13 cellular contexts compared by ENCODE assay signal in genomic region chr4:31108762-31109161, GRCh38.
A peak's percentile ranks its signal among the peaks of the same experiment; 100 is the strongest.
DNase-seq lines count a peak whose midpoint lies in the region; ATAC-seq and TF ChIP-seq lines count a peak whose summit lies in the region.
"Had no signal": no experiment of that assay in that cellular context is flagged by ENCODE, and none has a peak within 500 bp of the region (broad histone marks: within the 10 kb centered on the region; RNA-seq: fewer than 3 reads in every experiment).

No MANE protein-coding gene starts in this region.

- H3K9me2 ChIP-seq in GM23338 (ENCODE audit: insufficient read depth) (no peaks in the 10 kb centered on the region), HCT116 (ENCODE audit: insufficient read depth) (no peaks in the 10 kb centered on the region)

- CTCF ChIA-PET in HCT116 (lab: Charles Lee) = no interaction called here

- H3K4me1 ChIP-seq in GM23338 (ENCODE audit: insufficient read depth) = peaks cover 10% of the 10 kb centered on the region; the same call in 1 of the 2 replicates
- peaks cover 56 to 57% of the 10 kb centered on the region in 2 experiments for H3K4me1 ChIP-seq in HCT116 (ENCODE audit: control insufficient read depth in 1 of 2, insufficient read depth in 2 of 2, low read length in 2 of 2)
- H3K4me1 ChIP-seq in endodermal cell (ENCODE audit: control insufficient read depth, insufficient read depth, low read length) = no peaks in the 10 kb centered on the region
- no peaks in the 10 kb centered on the region for H3K4me1 ChIP-seq in neuronal stem cell (ENCODE audit: control insufficient read depth in 2 of 2, insufficient read depth in 1 of 2, low read depth in 1 of 2, low read length in 2 of 2)

- H3K4ac ChIP-seq in neuronal stem cell (ENCODE audit: low read length) = no peak overlapping the region

- H3F3A ChIP-seq in GM23338 (replicated peaks; ENCODE audit: low read depth) = no peaks in the 10 kb centered on the region

- no peak overlapping the region for H3K23ac ChIP-seq in neuronal stem cell (ENCODE audit: low read depth, low read length, poor library complexity)

- no peak for TF ChIP-seq RAD21 in HCT116 (IDR thresholded peaks at IDR 0.05; ENCODE audit: low read depth)

- H3K79me2 ChIP-seq in GM23338 (replicated peaks; ENCODE audit: insufficient read depth) (no peaks in the 10 kb centered on the region), HCT116 (ENCODE audit: insufficient read depth, low read length) (peaks cover 51% of the 10 kb centered on the region)

- peak overlapping the region; percentile 47 for H3K14ac ChIP-seq in neuronal stem cell (ENCODE audit: low read length)

- H3K4me3 Mint-ChIP-seq in GM23338 (no peak overlapping the region), endodermal cell (no peak overlapping the region), glutamatergic neuron (ENCODE audit: unreplicated experiment) (no peak overlapping the region)
- H3K4me3 Mint-ChIP-seq: B cell; CD4-positive, alpha-beta memory T cell had no signal

- no peak overlapping the region for H2BK120ac ChIP-seq in neuronal stem cell (ENCODE audit: low read depth, low read length)

- no peaks in the 10 kb centered on the region for H3K27me3 ChIP-seq in GM23338 (ENCODE audit: insufficient read depth)
- no peaks in the 10 kb centered on the region for H3K27me3 ChIP-seq in HCT116 (ENCODE audit: insufficient read depth, low read length)
- no peaks in the 10 kb centered on the region for H3K27me3 ChIP-seq in endodermal cell (ENCODE audit: control insufficient read depth, insufficient read depth, low read length, poor library complexity, severe bottlenecking)
- no peaks in the 10 kb centered on the region for H3K27me3 ChIP-seq in neuronal stem cell (ENCODE audit: control insufficient read depth in 3 of 3, insufficient read depth in 3 of 3, low read depth in 1 of 3, low read length in 3 of 3)

- H2BK12ac ChIP-seq in neuronal stem cell (ENCODE audit: low read length) = no peak overlapping the region

- DNase-seq in GM23338 (ENCODE audit: low spot score) = peak; percentile 25
- DNase-seq in HCT116 (ENCODE audit: low read depth, low spot score) = no peak
- peak; percentile 54 for DNase-seq in endodermal cell
- DNase-seq in neuronal stem cell (ENCODE audit: low spot score) = no peak
- DNase-seq in glomerular visceral epithelial cell (ENCODE audit: extremely low spot score) = no peak
- no peak for DNase-seq in glutamatergic neuron
- DNase-seq in activated T-cell treated with anti-CD3 and anti-CD28 coated beads, Interleukin-2, amount 50 U/mL, for 48 hours = no peak
- DNase-seq: CD4-positive, alpha-beta memory T cell; DMS79; GOT3 had no signal

- H3K4me2 ChIP-seq in GM23338 (no peak overlapping the region), HCT116 (ENCODE audit: low read length) (no peak overlapping the region), neuronal stem cell (ENCODE audit: insufficient read depth, low read length, poor library complexity, severe bottlenecking) (no peak overlapping the region)

- TF ChIP-seq CTCF in GM23338 (conservative IDR thresholded peaks at IDR 0.05; ENCODE audit: low read depth in 2 of 2) (no peak), HCT116 (IDR thresholded peaks at IDR 0.05 in 2 of 3, conservative IDR thresholded peaks at IDR 0.05 in 1 of 3; ENCODE audit: borderline replicate concordance in 1 of 3, insufficient read depth in 1 of 3, low read depth in 2 of 3, low read length in 2 of 3) (no peak), endodermal cell (conservative IDR thresholded peaks at IDR 0.05) (peak; percentile 49), glutamatergic neuron (IDR thresholded peaks at IDR 0.05; ENCODE audit: partially characterized antibody, unreplicated experiment) (no peak)

- H3K4me1 Mint-ChIP-seq in GM23338 (peaks cover 9% of the 10 kb centered on the region; the same call in 2 of the 3 replicates), endodermal cell (no peaks in the 10 kb centered on the region), glutamatergic neuron (ENCODE audit: low read depth, unreplicated experiment) (no peaks in the 10 kb centered on the region)
- H3K4me1 Mint-ChIP-seq: B cell; CD4-positive, alpha-beta memory T cell had no signal

- WGBS in endodermal cell (ENCODE audit: insufficient coverage in 1 of 2, insufficient read length in 1 of 2), 2 experiments = 94% methylated on average over 1 of the region's 1 CpG; no CpG with 5 or more reads in 1 of the 2 experiments
- no CpG with 5 or more reads among the region's 1 CpG for WGBS in neuronal stem cell (ENCODE audit: extremely low coverage in 2 of 2, insufficient read length in 2 of 2, insufficient replicate concordance in 1 of 2), 2 donors

- no peak overlapping the region for H2BK15ac ChIP-seq in neuronal stem cell (ENCODE audit: low read length)

- no peak overlapping the region for H2AK5ac ChIP-seq in neuronal stem cell (ENCODE audit: low read depth, low read length)

- H2BK5ac ChIP-seq in neuronal stem cell (ENCODE audit: low read length) = no peak overlapping the region

- no peaks in the 10 kb centered on the region for H3K36me3 Mint-ChIP-seq in GM23338 (ENCODE audit: low read depth)
- no peaks in the 10 kb centered on the region for H3K36me3 Mint-ChIP-seq in endodermal cell (ENCODE audit: low read depth)
- H3K36me3 Mint-ChIP-seq in glutamatergic neuron (ENCODE audit: unreplicated experiment) = no peaks in the 10 kb centered on the region
- H3K36me3 Mint-ChIP-seq: CD4-positive, alpha-beta memory T cell had no signal

- H3K9me3 ChIP-seq in HCT116 (ENCODE audit: control insufficient read depth in 1 of 2, insufficient read depth in 1 of 2, low read depth in 1 of 2, low read length in 2 of 2) (no peaks in the 10 kb centered on the region), endodermal cell (ENCODE audit: control insufficient read depth, low read length) (no peaks in the 10 kb centered on the region), neuronal stem cell (replicated peaks in 1 of 2; ENCODE audit: control insufficient read depth in 2 of 2, insufficient read depth in 1 of 2, low read depth in 1 of 2, low read length in 2 of 2) (no peaks in the 10 kb centered on the region)

- H3K9me3 Mint-ChIP-seq in GM23338 = no peaks in the 10 kb centered on the region
- H3K9me3 Mint-ChIP-seq in endodermal cell = no peaks in the 10 kb centered on the region
- no peaks in the 10 kb centered on the region for H3K9me3 Mint-ChIP-seq in glutamatergic neuron (ENCODE audit: unreplicated experiment)

- H3K27me3 Mint-ChIP-seq in GM23338 (ENCODE audit: insufficient read depth, low read depth, poor library complexity) = no peaks in the 10 kb centered on the region
- no peaks in the 10 kb centered on the region for H3K27me3 Mint-ChIP-seq in endodermal cell (ENCODE audit: insufficient read depth)
- no peaks in the 10 kb centered on the region for H3K27me3 Mint-ChIP-seq in glutamatergic neuron (ENCODE audit: unreplicated experiment)
- H3K27me3 Mint-ChIP-seq: B cell; CD4-positive, alpha-beta memory T cell had no signal

- RAD21 ChIA-PET in HCT116 (lab: Charles Lee; ENCODE audit: low non-redundant PET in 1 of 2, low total read pairs in 2 of 2, uncharacterized antibody in 2 of 2, unreplicated experiment in 2 of 2) = no interaction called here

- intact Hi-C loops in HCT116 (cut with micrococcal nuclease) = no loop called here

- no peak for TF ChIP-seq POLR2A in HCT116 (IDR thresholded peaks at IDR 0.05; ENCODE audit: borderline replicate concordance, extremely low read depth, insufficient read depth, insufficient read length)

- H3K36me3 ChIP-seq in GM23338 (ENCODE audit: insufficient read depth) = no peaks in the 10 kb centered on the region
- H3K36me3 ChIP-seq in HCT116 (ENCODE audit: control insufficient read depth in 1 of 2, insufficient read depth in 2 of 2, low read length in 2 of 2) = peaks cover 0 to 7% of the 10 kb centered on the region in 2 experiments; a peak in 1 of 4 replicates
- no peaks in the 10 kb centered on the region for H3K36me3 ChIP-seq in endodermal cell (ENCODE audit: control insufficient read depth, insufficient read depth, low read length)
- no peaks in the 10 kb centered on the region for H3K36me3 ChIP-seq in neuronal stem cell (replicated peaks in 1 of 2; ENCODE audit: control insufficient read depth in 2 of 2, insufficient read depth in 2 of 2, low read length in 2 of 2)

- no peak overlapping the region for H4K91ac ChIP-seq in neuronal stem cell (ENCODE audit: low read depth, low read length, poor library complexity)

- no peak overlapping the region for H4K8ac ChIP-seq in neuronal stem cell (ENCODE audit: low read depth, low read length)

- no peak overlapping the region for H3K4me3 ChIP-seq in GM23338
- H3K4me3 ChIP-seq in HCT116 (replicated peaks in 1 of 2; ENCODE audit: low read depth in 1 of 2, low read length in 2 of 2) = no peak overlapping the region
- H3K4me3 ChIP-seq in endodermal cell (ENCODE audit: low read length) = no peak overlapping the region
- no peak overlapping the region for H3K4me3 ChIP-seq in neuronal stem cell (ENCODE audit: low read length in 2 of 2)
- H3K4me3 ChIP-seq: GM12878 had no signal

- H3K27ac ChIP-seq in GM23338 (ENCODE audit: low read depth) (no peak overlapping the region), HCT116 (ENCODE audit: low read depth, low read length) (peak overlapping the region; percentile 90), endodermal cell (ENCODE audit: low read depth, low read length) (no peak overlapping the region), neuronal stem cell (replicated peaks; ENCODE audit: low read length) (no peak overlapping the region)
- H3K27ac ChIP-seq: C4-2B had no signal

- POLR2A ChIA-PET in HCT116 (lab: Charles Lee) = no interaction called here

- no peak overlapping the region for H3K18ac ChIP-seq in neuronal stem cell (ENCODE audit: low read length)

- H2AFZ ChIP-seq in GM23338 (no peak overlapping the region), HCT116 (ENCODE audit: low read depth, low read length, poor library complexity, severe bottlenecking) (no peak overlapping the region), neuronal stem cell (ENCODE audit: low read length) (no peak overlapping the region)

- no peaks in the 10 kb centered on the region for H4K20me1 ChIP-seq in GM23338 (replicated peaks; ENCODE audit: insufficient read depth)
- H4K20me1 ChIP-seq in HCT116 (ENCODE audit: insufficient read depth) = no peaks in the 10 kb centered on the region

- no peak overlapping the region for H3K9ac ChIP-seq in HCT116 (ENCODE audit: low read length)
- no peak overlapping the region for H3K9ac ChIP-seq in endodermal cell (ENCODE audit: extremely low read depth, low read length, poor library complexity, severe bottlenecking)
- no peak overlapping the region for H3K9ac ChIP-seq in neuronal stem cell (ENCODE audit: low read depth, low read length, poor library complexity)

- no TSS peak for BruUV-seq in HCT116 (replicated peaks; lab: Mats Ljungman, UMichigan)

- no peaks in the 10 kb centered on the region for H3K79me1 ChIP-seq in neuronal stem cell (ENCODE audit: low read depth, low read length)

- H3K27ac Mint-ChIP-seq in GM23338 = 0 out of 2 replicates have a peak overlapping the region, but pooled peaks have one; percentile 65
- H3K27ac Mint-ChIP-seq in endodermal cell = no peak overlapping the region
- H3K27ac Mint-ChIP-seq in glutamatergic neuron (ENCODE audit: unreplicated experiment) = no peak overlapping the region
- H3K27ac Mint-ChIP-seq: B cell; CD4-positive, alpha-beta memory T cell had no signal

- ATAC-seq in GM23338 = peak; percentile 53
- ATAC-seq in HCT116 = peak; percentile 42; the same call in 1 of the 2 replicates
- ATAC-seq: GM12878 had no signal

TF ChIP-seq in HCT116, 20 proteins besides CTCF, POLR2A, EP300 and RAD21 (continues in another document):
- no peak for TF ChIP-seq TCF7L2 (IDR thresholded peaks at IDR 0.05; ENCODE audit: borderline replicate concordance, extremely low read depth, insufficient read depth, insufficient read length)

Comparison
In these comparisons a context has a peak if more than half of its experiments do, and no peak if none do; other contexts are left out.
1. DNase-seq: peak in GM23338 (single experiment) and endodermal cell (single experiment); none in HCT116 (single experiment), neuronal stem cell (single experiment), glomerular visceral epithelial cell (single experiment), glutamatergic neuron (single experiment) and activated T-cell treated with anti-CD3 and anti-CD28 coated beads, Interleukin-2, amount 50 U/mL, for 48 hours (0 of 2).